ENCODE assay signal across 9 cellular contexts in genomic region chr7:24917510-24918239, GRCh38.
DNase-seq lines count a peak whose midpoint lies in the region; ATAC-seq and TF ChIP-seq lines count a peak whose summit lies in the region.
"Had no signal": no experiment of that assay in that cellular context is flagged by ENCODE, and none has a peak within 500 bp of the region (broad histone marks: within the 10 kb centered on the region; RNA-seq: fewer than 3 reads in every experiment).

No MANE protein-coding gene starts in this region.

- peak overlapping the region; percentile 11; the same call in 1 of the 2 replicates for H3K4me3 ChIP-seq in GM12865 (ENCODE audit: low read depth, low read length)

- TF ChIP-seq CTCF in GM12865 (IDR thresholded peaks at IDR 0.05; ENCODE audit: insufficient read depth, low read depth, low read length, missing control alignments), result no peak

- peak; percentile 42 for ATAC-seq in GM21529 (IDR thresholded peaks at IDR 0.05; ENCODE audit: unreplicated experiment)
- ATAC-seq in HG03095 (IDR thresholded peaks at IDR 0.05; ENCODE audit: unreplicated experiment), result no peak
- ATAC-seq: naive thymus-derived CD4-positive, alpha-beta T cell had no signal

- DNase-seq in GM12865 (ENCODE audit: low read depth) (peak; percentile 73), NCI-H146 treated with DMSO at 0.1 percent for 48 hours (lab: John Stamatoyannopoulos, UW; ENCODE audit: unreplicated experiment) (peak; percentile 44), hepatic stellate cell (ENCODE audit: low spot score) (peak; percentile 66), COLO829 (ENCODE audit: low spot score) (no peak), cerebellar cortex (ENCODE audit: low spot score) (no peak), UCSD-AML1 (lab: John Stamatoyannopoulos, UW; ENCODE audit: unreplicated experiment) (no peak)
- DNase-seq: naive thymus-derived CD4-positive, alpha-beta T cell had no signal

Comparison
In these comparisons a context has a peak if more than half of its experiments do, and no peak if none do; other contexts are left out.
1. DNase-seq: peak in GM12865 (single experiment), NCI-H146 treated with DMSO at 0.1 percent for 48 hours (single experiment) and hepatic stellate cell (single experiment); none in COLO829 (single experiment), cerebellar cortex (single experiment) and UCSD-AML1 (single experiment).